In genomic region chr16:2076072-2076865, GRCh38 we compare ENCODE assay signal across 32 cellular contexts. TPM values are rescaled to one million over a fixed set of nuclear protein-coding genes. Genes with fewer than 3 reads are reported as not detected.
"Had no signal": no experiment of that assay in that cellular context is flagged by ENCODE, and none has a peak within 500 bp of the region (broad histone marks: within the 10 kb centered on the region; RNA-seq: fewer than 3 reads in every experiment).

No MANE protein-coding gene starts in this region.

- ATAC-seq: heart right ventricle; natural killer cell; pancreas; right cardiac atrium; stimulated activated effector memory CD8-positive, alpha-beta T cell treated with anti-CD3 and anti-CD28 coated beads, Interleukin-12 subunit alpha, Interleukin-12 subunit beta, amount 100 ng/mL, for 72 hours; upper lobe of right lung had no signal

- H3K9me3 ChIP-seq: heart right ventricle, left ventricle myocardium inferior, pancreas, prostate gland, sigmoid colon, spleen, suprapubic skin, thoracic aorta, tibial artery, upper lobe of right lung had no signal

- H3K4me3 Mint-ChIP-seq: mesothelial cell of epicardium; naive B cell; natural killer cell; nephron progenitor cell; neural progenitor cell; stimulated activated effector memory CD8-positive, alpha-beta T cell treated with anti-CD3 and anti-CD28 coated beads, Interleukin-12 subunit alpha, Interleukin-12 subunit beta, amount 100 ng/mL, for 72 hours had no signal

- H3K27me3 ChIP-seq: heart right ventricle, hepatocyte, neural progenitor cell, pancreas, sigmoid colon, spleen, suprapubic skin, tibial artery, upper lobe of right lung had no signal

- H3K36me3 Mint-ChIP-seq: natural killer cell had no signal

- H3K4me2 ChIP-seq: hepatocyte, neural progenitor cell had no signal

- H3K36me3 ChIP-seq: neural progenitor cell had no signal

- H3K27ac Mint-ChIP-seq: mesothelial cell of epicardium; natural killer cell; nephron progenitor cell; neural progenitor cell; stimulated activated effector memory CD8-positive, alpha-beta T cell treated with anti-CD3 and anti-CD28 coated beads, Interleukin-12 subunit alpha, Interleukin-12 subunit beta, amount 100 ng/mL, for 72 hours had no signal

- H3K79me2 ChIP-seq: hepatocyte had no signal

- H3K27me3 Mint-ChIP-seq: naive B cell had no signal

- H3K4me3 ChIP-seq: heart right ventricle, hepatocyte, left ventricle myocardium inferior, lung, neural progenitor cell, pancreas, prostate gland, sigmoid colon, spleen, suprapubic skin, thoracic aorta, tibial artery, upper lobe of right lung had no signal

- H2AFZ ChIP-seq: hepatocyte, neural progenitor cell had no signal

- H3K4me1 ChIP-seq: neural progenitor cell, pancreas, prostate gland, tibial artery, upper lobe of right lung had no signal

- FAIRE-seq: pancreas, small intestine, urothelium cell line had no signal

- DNase-seq: heart right ventricle; islet precursor cell; left ventricle myocardium inferior; mesendoderm; naive B cell; natural killer cell; nephron progenitor cell; posterior cingulate gyrus; retina; right cardiac atrium; sigmoid colon; small intestine; spleen; stimulated activated CD4-positive, alpha-beta T cell treated with anti-CD3 and anti-CD28 coated beads, Interleukin-4, amount 100 ng/mL, for 24 hours; stimulated activated naive CD4-positive, alpha-beta T cell treated with Interleukin-2 at 50 U/mL for 16 hours; tibial artery; trophoblast cell; upper lobe of right lung had no signal

- H3K27ac ChIP-seq: heart right ventricle, hepatocyte, left ventricle myocardium inferior, neural progenitor cell, pancreas, prostate gland, sigmoid colon, spleen, suprapubic skin, thoracic aorta, tibial artery, upper lobe of right lung had no signal

- H3K9ac ChIP-seq: neural progenitor cell had no signal

- H3K4me1 Mint-ChIP-seq: mesothelial cell of epicardium; naive B cell; natural killer cell; nephron progenitor cell; neural progenitor cell; stimulated activated effector memory CD8-positive, alpha-beta T cell treated with anti-CD3 and anti-CD28 coated beads, Interleukin-12 subunit alpha, Interleukin-12 subunit beta, amount 100 ng/mL, for 72 hours had no signal

- H3K9me3 Mint-ChIP-seq: mesothelial cell of epicardium; naive B cell; natural killer cell; nephron progenitor cell; neural progenitor cell; stimulated activated effector memory CD8-positive, alpha-beta T cell treated with anti-CD3 and anti-CD28 coated beads, Interleukin-12 subunit alpha, Interleukin-12 subunit beta, amount 100 ng/mL, for 72 hours had no signal

RNA-seq across cellular contexts. Expression of gene NPW, which starts 56.7 kb away (rescaled TPM):
- total RNA-seq: kidney epithelial cell, left ventricle myocardium inferior, mononuclear cell, osteoblast, right cardiac atrium, sigmoid colon, subcutaneous adipose tissue, thoracic aorta, upper lobe of right lung had no signal
- polyA plus RNA-seq: right cardiac atrium had no signal
